In genomic region chr11:73199446-73199845, GRCh38 we compare ENCODE assay signal across 27 cellular contexts. TPM values are rescaled to one million over a fixed set of nuclear protein-coding genes. Genes with fewer than 3 reads are reported as not detected.
"Had no signal": no experiment of that assay in that cellular context is flagged by ENCODE, and none has a peak within 500 bp of the region (broad histone marks: within the 10 kb centered on the region; RNA-seq: fewer than 3 reads in every experiment).

No MANE protein-coding gene starts in this region.

- H3K9me3 ChIP-seq: colonic mucosa, gastrocnemius medialis, psoas muscle, stomach, transverse colon, uterus had no signal

- H2AFZ ChIP-seq: parathyroid adenoma had no signal

- H3K27ac Mint-ChIP-seq: activated B cell treated with CpG ODN at 0.5 μM for 24 hours; activated CD4-positive, alpha-beta T cell treated with anti-CD3 and anti-CD28 coated beads for 36 hours; activated CD8-positive, alpha-beta memory T cell treated with anti-CD3 and anti-CD28 coated beads, Interleukin-2, amount 10 ng/mL, durations not matched to agents 7 days and 5 days; activated CD8-positive, alpha-beta T cell treated with anti-CD3 and anti-CD28 coated beads, Interleukin-2, amount 10 ng/mL, durations not matched to agents 7 days and 5 days; activated naive CD8-positive, alpha-beta T cell; activated T-helper 2 cell treated with anti-CD3 and anti-CD28 coated beads, Interferon-gamma antibody, Interleukin-2, Interleukin-4, amounts not matched to agents 10 μg/mL and 5 μg/mL and 100 μg/mL, durations not matched to agents 14 hours and 24 hours and 36 hours; naive thymus-derived CD4-positive, alpha-beta T cell; stimulated activated naive B cell treated with anti-CD40 and anti-IgM and Interleukin-4, amounts not matched to agents 10 μg/mL and 1 μg/mL and 100 μg/mL, for 72 hours had no signal

- H3K79me2 ChIP-seq: parathyroid adenoma had no signal

- H3K27me3 ChIP-seq: colonic mucosa, gastrocnemius medialis, stomach, transverse colon, uterus had no signal

- DNase-seq: activated B cell treated with CpG ODN at 0.5 μM for 24 hours; activated CD4-positive, alpha-beta T cell treated with anti-CD3 and anti-CD28 coated beads for 36 hours; activated CD8-positive, alpha-beta memory T cell treated with anti-CD3 and anti-CD28 coated beads, Interleukin-2, amount 10 ng/mL, durations not matched to agents 7 days and 5 days; activated CD8-positive, alpha-beta T cell treated with anti-CD3 and anti-CD28 coated beads, Interleukin-2, amount 10 ng/mL, durations not matched to agents 7 days and 5 days; activated naive CD4-positive, alpha-beta T cell treated with Interleukin-2 at 50 U/mL for 16 hours; activated T-cell treated with anti-CD3 and anti-CD28 coated beads, Interleukin-2, amount 50 U/mL, for 48 hours; anterior cingulate cortex; colonic mucosa; effector CD8-positive, alpha-beta T cell; glutamatergic neuron; left ventricle myocardium superior; mammary epithelial cell; midbrain; occipital lobe; psoas muscle; stimulated activated CD4-positive, alpha-beta T cell treated with anti-CD3 and anti-CD28 coated beads, Interleukin-15, amount 100 ng/mL, for 24 hours; stimulated activated CD4-positive, alpha-beta T cell treated with anti-CD3 and anti-CD28 coated beads, Interleukin-2, amount 100 ng/mL, for 24 hours; stimulated activated naive B cell treated with anti-CD40 and anti-IgM and Interleukin-4, amounts not matched to agents 10 μg/mL and 1 μg/mL and 100 μg/mL, for 72 hours; stomach; T-helper 2 cell; transverse colon; uterus had no signal

- H3K4me3 Mint-ChIP-seq: activated B cell treated with CpG ODN at 0.5 μM for 24 hours; activated CD4-positive, alpha-beta T cell treated with anti-CD3 and anti-CD28 coated beads for 36 hours; activated CD8-positive, alpha-beta memory T cell treated with anti-CD3 and anti-CD28 coated beads, Interleukin-2, amount 10 ng/mL, durations not matched to agents 7 days and 5 days; activated CD8-positive, alpha-beta T cell treated with anti-CD3 and anti-CD28 coated beads, Interleukin-2, amount 10 ng/mL, durations not matched to agents 7 days and 5 days; activated naive CD8-positive, alpha-beta T cell; naive thymus-derived CD4-positive, alpha-beta T cell; stimulated activated naive B cell treated with anti-CD40 and anti-IgM and Interleukin-4, amounts not matched to agents 10 μg/mL and 1 μg/mL and 100 μg/mL, for 72 hours had no signal

- H3K4me1 Mint-ChIP-seq: activated B cell treated with CpG ODN at 0.5 μM for 24 hours; activated CD4-positive, alpha-beta T cell treated with anti-CD3 and anti-CD28 coated beads for 36 hours had no signal

- ATAC-seq: activated CD4-positive, alpha-beta T cell treated with anti-CD3 and anti-CD28 coated beads for 36 hours; activated CD8-positive, alpha-beta memory T cell treated with anti-CD3 and anti-CD28 coated beads, Interleukin-2, amount 10 ng/mL, durations not matched to agents 7 days and 5 days; activated CD8-positive, alpha-beta T cell treated with anti-CD3 and anti-CD28 coated beads, Interleukin-2, amount 10 ng/mL, durations not matched to agents 7 days and 5 days; gastrocnemius medialis; psoas muscle; stimulated activated naive B cell treated with anti-CD40 and anti-IgM and Interleukin-4, amounts not matched to agents 10 μg/mL and 1 μg/mL and 100 μg/mL, for 72 hours had no signal

- H3K4me3 ChIP-seq: colonic mucosa, gastrocnemius medialis, psoas muscle, stomach, transverse colon, uterus had no signal

- H3K36me3 Mint-ChIP-seq: activated CD8-positive, alpha-beta memory T cell treated with anti-CD3 and anti-CD28 coated beads, Interleukin-2, amount 10 ng/mL, durations not matched to agents 7 days and 5 days; activated naive CD8-positive, alpha-beta T cell; naive thymus-derived CD4-positive, alpha-beta T cell; stimulated activated naive B cell treated with anti-CD40 and anti-IgM and Interleukin-4, amounts not matched to agents 10 μg/mL and 1 μg/mL and 100 μg/mL, for 72 hours had no signal

- H3K27ac ChIP-seq: colonic mucosa, gastrocnemius medialis, parathyroid adenoma, psoas muscle, stomach, transverse colon, uterus had no signal

- H3K36me3 ChIP-seq: colonic mucosa, gastrocnemius medialis, stomach, transverse colon, uterus had no signal

- H3K9me3 Mint-ChIP-seq: activated B cell treated with CpG ODN at 0.5 μM for 24 hours; activated T-helper 2 cell treated with anti-CD3 and anti-CD28 coated beads, Interferon-gamma antibody, Interleukin-2, Interleukin-4, amounts not matched to agents 10 μg/mL and 5 μg/mL and 100 μg/mL, durations not matched to agents 14 hours and 24 hours and 36 hours; stimulated activated naive B cell treated with anti-CD40 and anti-IgM and Interleukin-4, amounts not matched to agents 10 μg/mL and 1 μg/mL and 100 μg/mL, for 72 hours had no signal

- H3K9ac ChIP-seq: parathyroid adenoma had no signal

- H3K4me1 ChIP-seq: psoas muscle, uterus had no signal

RNA-seq across cellular contexts. Expression of gene P2RY2, which starts 18.6 kb away (rescaled TPM):
- total RNA-seq: activated CD4-positive, alpha-beta T cell treated with anti-CD3 and anti-CD28 coated beads for 36 hours; activated CD8-positive, alpha-beta memory T cell treated with anti-CD3 and anti-CD28 coated beads, Interleukin-2, amount 10 ng/mL, durations not matched to agents 7 days and 5 days; activated CD8-positive, alpha-beta T cell treated with anti-CD3 and anti-CD28 coated beads, Interleukin-2, amount 10 ng/mL, durations not matched to agents 7 days and 5 days; activated T-helper 2 cell treated with anti-CD3 and anti-CD28 coated beads, Interferon-gamma antibody, Interleukin-2, Interleukin-4, amounts not matched to agents 10 μg/mL and 5 μg/mL and 100 μg/mL, durations not matched to agents 14 hours and 24 hours and 36 hours; occipital lobe had no signal
